In the genomic region with DNA sequence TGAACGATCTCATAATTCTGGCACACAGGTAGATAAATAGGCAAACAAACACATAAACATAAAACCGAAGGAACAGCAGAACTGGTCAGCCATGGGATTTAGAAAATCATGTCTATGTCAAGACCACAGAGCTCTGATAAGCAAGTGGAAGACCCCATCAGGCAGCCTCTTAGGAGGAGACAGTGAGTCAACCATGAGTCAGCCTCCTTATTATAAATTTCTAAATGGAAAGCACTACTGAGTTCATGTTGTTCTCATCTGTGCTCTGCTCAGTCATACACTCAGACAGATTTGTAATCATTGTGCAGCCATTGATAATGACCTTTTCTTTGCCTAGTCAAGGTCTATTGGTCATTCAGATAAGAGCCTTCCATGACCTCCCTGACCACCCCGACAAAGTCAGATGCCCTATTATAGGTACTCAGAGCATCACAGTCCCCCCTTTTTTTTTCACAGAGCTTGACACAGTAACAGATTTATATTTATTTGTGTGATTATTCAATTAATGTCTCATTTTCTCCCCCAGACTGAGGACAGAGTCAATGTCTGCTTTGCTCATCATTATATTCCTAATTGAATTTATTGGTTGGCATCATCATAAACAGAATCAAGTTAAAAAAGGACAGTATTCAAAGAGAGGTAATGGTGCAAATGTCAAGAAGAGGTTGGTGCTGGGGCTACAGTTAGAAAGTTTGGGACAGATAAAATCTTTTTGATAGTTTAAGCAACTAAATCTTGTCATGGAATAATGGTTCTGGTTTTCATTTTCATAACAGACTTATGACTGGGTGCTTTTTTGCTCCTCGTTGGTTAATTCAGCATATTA, we compare ENCODE assay signal across 19 cellular contexts.
A peak's percentile ranks its signal among the peaks of the same experiment; 100 is the strongest.
DNase-seq lines count a peak whose midpoint lies in the region; ATAC-seq, FAIRE-seq and TF ChIP-seq lines count a peak whose summit lies in the region.
"Had no signal": no experiment of that assay in that cellular context is flagged by ENCODE, and none has a peak within 500 bp of the region (broad histone marks: within the 10 kb centered on the region; RNA-seq: fewer than 3 reads in every experiment).

No MANE protein-coding gene starts in this region.

- H3K9me2 ChIP-seq in GM23248 (ENCODE audit: insufficient read depth) = no peaks in the 10 kb centered on the region

- no peaks in the 10 kb centered on the region for H3K27me3 Mint-ChIP-seq in stimulated activated memory B cell treated with anti-CD40 and anti-IgM and Interleukin-4, amounts not matched to agents 10 μg/mL and 1 μg/mL and 100 μg/mL, for 72 hours
- H3K27me3 Mint-ChIP-seq in activated naive CD8-positive, alpha-beta T cell treated with anti-CD3 and anti-CD28 coated beads, Interleukin-2, amount 50 U/mL, for 24 hours = no peaks in the 10 kb centered on the region
- H3K27me3 Mint-ChIP-seq: activated T-cell treated with anti-CD3 and anti-CD28 coated beads, Interleukin-2, amount 50 U/mL, for 24 hours had no signal

- H3K9me3 Mint-ChIP-seq in stimulated activated memory B cell treated with anti-CD40 and anti-IgM and Interleukin-4, amounts not matched to agents 10 μg/mL and 1 μg/mL and 100 μg/mL, for 72 hours = peaks cover 1% of the 10 kb centered on the region
- no peaks in the 10 kb centered on the region for H3K9me3 Mint-ChIP-seq in activated naive CD8-positive, alpha-beta T cell treated with anti-CD3 and anti-CD28 coated beads, Interleukin-2, amount 50 U/mL, for 24 hours

- no peak for TF ChIP-seq POLR2A in suprapubic skin (IDR thresholded peaks at IDR 0.05)

- no peaks in the 10 kb centered on the region for H4K20me1 ChIP-seq in GM23248 (ENCODE audit: insufficient read depth)

- peaks cover under 1% of the 10 kb centered on the region for H3K4me1 Mint-ChIP-seq in stimulated activated memory B cell treated with anti-CD40 and anti-IgM and Interleukin-4, amounts not matched to agents 10 μg/mL and 1 μg/mL and 100 μg/mL, for 72 hours
- H3K4me1 Mint-ChIP-seq in activated naive CD8-positive, alpha-beta T cell treated with anti-CD3 and anti-CD28 coated beads, Interleukin-2, amount 50 U/mL, for 24 hours = no peaks in the 10 kb centered on the region
- H3K4me1 Mint-ChIP-seq: activated naive CD8-positive, alpha-beta T cell treated with anti-CD3 and anti-CD28 coated beads for 36 hours had no signal

- peak; percentile 88 for ATAC-seq in SK-N-SH treated with all-trans-retinoic acid at 6 μM for 48 hours
- ATAC-seq in stimulated activated memory B cell treated with anti-CD40 and anti-IgM and Interleukin-4, amounts not matched to agents 10 μg/mL and 1 μg/mL and 100 μg/mL, for 72 hours = peak; percentile 20
- no peak for ATAC-seq in activated naive CD8-positive, alpha-beta T cell treated with anti-CD3 and anti-CD28 coated beads, Interleukin-2, amount 50 U/mL, for 24 hours
- ATAC-seq: K562 had no signal

- DNase-seq in GM23248 (peak; percentile 39), fibroblast of the aortic adventitia (ENCODE audit: low read depth) (peak; percentile 5), HTR-8/SVneo (ENCODE audit: insufficient read length, low spot score) (no peak), suprapubic skin (ENCODE audit: low spot score in 2 of 2) (no peak), NCI-H82 treated with DMSO at 0.1 percent for 48 hours (lab: John Stamatoyannopoulos, UW; ENCODE audit: unreplicated experiment) (no peak)
- no peak for DNase-seq in activated naive CD8-positive, alpha-beta T cell treated with anti-CD3 and anti-CD28 coated beads, Interleukin-2, amount 50 U/mL, for 24 hours
- DNase-seq: activated naive CD8-positive, alpha-beta T cell treated with anti-CD3 and anti-CD28 coated beads for 36 hours; activated T-cell treated with anti-CD3 and anti-CD28 coated beads, Interleukin-2, amount 50 U/mL, for 24 hours; NCI-H1092 treated with DMSO at 0.1 percent for 48 hours; occipital lobe; stimulated activated naive CD4-positive, alpha-beta T cell had no signal

- WGBS in GM23248 (ENCODE audit: low coverage in 1 of 2, low lambda C conversion rate in 2 of 2, missing lambda C conversion rate in 2 of 2), 2 experiments = 41 to 44% methylated on average over 4 of the region's 4 CpGs
- WGBS in suprapubic skin = 79% methylated on average over 4 of the region's 4 CpGs

- no peaks in the 10 kb centered on the region for H3K27me3 ChIP-seq in GM23248 (replicated peaks; ENCODE audit: insufficient read depth)
- H3K27me3 ChIP-seq in suprapubic skin = no peaks in the 10 kb centered on the region

- H3K27ac ChIP-seq in GM23248 = no peak overlapping the region
- no peak overlapping the region for H3K27ac ChIP-seq in suprapubic skin
- H3K27ac ChIP-seq: C4-2B, coronary artery, skin epidermis had no signal

- TF ChIP-seq EP300 in suprapubic skin (IDR thresholded peaks at IDR 0.05) = no peak

- FAIRE-seq in HTR-8/SVneo (lab: Jason Lieb, UNC) = no peak
- FAIRE-seq: GM12891, K562, TTC549 had no signal

- no peak overlapping the region for H2AFZ ChIP-seq in GM23248

- no peak overlapping the region for H3K9ac ChIP-seq in GM23248

- H3K36me3 ChIP-seq in GM23248 (ENCODE audit: low read depth) (no peaks in the 10 kb centered on the region), suprapubic skin (no peaks in the 10 kb centered on the region)

- H3K9me3 ChIP-seq in GM23248 (ENCODE audit: low read depth) (no peaks in the 10 kb centered on the region), suprapubic skin (no peaks in the 10 kb centered on the region)

- H3K36me3 Mint-ChIP-seq in stimulated activated memory B cell treated with anti-CD40 and anti-IgM and Interleukin-4, amounts not matched to agents 10 μg/mL and 1 μg/mL and 100 μg/mL, for 72 hours = no peaks in the 10 kb centered on the region
- no peaks in the 10 kb centered on the region for H3K36me3 Mint-ChIP-seq in activated naive CD8-positive, alpha-beta T cell treated with anti-CD3 and anti-CD28 coated beads, Interleukin-2, amount 50 U/mL, for 24 hours (ENCODE audit: low read depth)
- H3K36me3 Mint-ChIP-seq: activated naive CD8-positive, alpha-beta T cell treated with anti-CD3 and anti-CD28 coated beads for 36 hours had no signal

- H3K4me2 ChIP-seq in GM23248 (ENCODE audit: unreplicated experiment) = no peak overlapping the region

- no peaks in the 10 kb centered on the region for H3F3A ChIP-seq in GM23248 (ENCODE audit: insufficient read depth)

- H3K4me1 ChIP-seq in GM23248 (ENCODE audit: insufficient read depth) (no peaks in the 10 kb centered on the region), suprapubic skin (no peaks in the 10 kb centered on the region)

- no peak overlapping the region for H3K4me3 Mint-ChIP-seq in stimulated activated memory B cell treated with anti-CD40 and anti-IgM and Interleukin-4, amounts not matched to agents 10 μg/mL and 1 μg/mL and 100 μg/mL, for 72 hours
- H3K4me3 Mint-ChIP-seq in activated naive CD8-positive, alpha-beta T cell treated with anti-CD3 and anti-CD28 coated beads, Interleukin-2, amount 50 U/mL, for 24 hours = no peak overlapping the region
- H3K4me3 Mint-ChIP-seq: activated naive CD8-positive, alpha-beta T cell treated with anti-CD3 and anti-CD28 coated beads for 36 hours; activated T-cell treated with anti-CD3 and anti-CD28 coated beads, Interleukin-2, amount 50 U/mL, for 24 hours had no signal

- no peak overlapping the region for H3K4me3 ChIP-seq in GM23248
- no peak overlapping the region for H3K4me3 ChIP-seq in fibroblast of the aortic adventitia (ENCODE audit: low read depth, low read length)
- H3K4me3 ChIP-seq in suprapubic skin = no peak overlapping the region
- H3K4me3 ChIP-seq: coronary artery, K562, skin epidermis had no signal

- no peak overlapping the region for H3K27ac Mint-ChIP-seq in stimulated activated memory B cell treated with anti-CD40 and anti-IgM and Interleukin-4, amounts not matched to agents 10 μg/mL and 1 μg/mL and 100 μg/mL, for 72 hours
- no peak overlapping the region for H3K27ac Mint-ChIP-seq in activated naive CD8-positive, alpha-beta T cell treated with anti-CD3 and anti-CD28 coated beads, Interleukin-2, amount 50 U/mL, for 24 hours
- H3K27ac Mint-ChIP-seq: activated naive CD8-positive, alpha-beta T cell treated with anti-CD3 and anti-CD28 coated beads for 36 hours; activated T-cell treated with anti-CD3 and anti-CD28 coated beads, Interleukin-2, amount 50 U/mL, for 24 hours had no signal

- H3K79me2 ChIP-seq in GM23248 (ENCODE audit: insufficient read depth) = no peaks in the 10 kb centered on the region

- TF ChIP-seq CTCF in fibroblast of the aortic adventitia (IDR thresholded peaks at IDR 0.05; ENCODE audit: insufficient read depth, low read length) (no peak), suprapubic skin (IDR thresholded peaks at IDR 0.05) (no peak)

- in situ Hi-C loops in GM23248 (cut with MboI) = no loop called here

TF ChIP-seq in SK-N-SH treated with all-trans-retinoic acid at 6 μM for 48 hours, 23 proteins besides CTCF, POLR2A, EP300 and RAD21 (continues in another document):
- no peak; the same call in none of the 2 replicates for TF ChIP-seq ESRRG (CRISPR knock-in tag; IDR thresholded peaks at IDR 0.05)
- TF ChIP-seq GLIS3 (CRISPR knock-in tag; IDR thresholded peaks at IDR 0.05) = peak; percentile 51; the same call in 1 of the 2 replicates
- TF ChIP-seq, protein P1, sequence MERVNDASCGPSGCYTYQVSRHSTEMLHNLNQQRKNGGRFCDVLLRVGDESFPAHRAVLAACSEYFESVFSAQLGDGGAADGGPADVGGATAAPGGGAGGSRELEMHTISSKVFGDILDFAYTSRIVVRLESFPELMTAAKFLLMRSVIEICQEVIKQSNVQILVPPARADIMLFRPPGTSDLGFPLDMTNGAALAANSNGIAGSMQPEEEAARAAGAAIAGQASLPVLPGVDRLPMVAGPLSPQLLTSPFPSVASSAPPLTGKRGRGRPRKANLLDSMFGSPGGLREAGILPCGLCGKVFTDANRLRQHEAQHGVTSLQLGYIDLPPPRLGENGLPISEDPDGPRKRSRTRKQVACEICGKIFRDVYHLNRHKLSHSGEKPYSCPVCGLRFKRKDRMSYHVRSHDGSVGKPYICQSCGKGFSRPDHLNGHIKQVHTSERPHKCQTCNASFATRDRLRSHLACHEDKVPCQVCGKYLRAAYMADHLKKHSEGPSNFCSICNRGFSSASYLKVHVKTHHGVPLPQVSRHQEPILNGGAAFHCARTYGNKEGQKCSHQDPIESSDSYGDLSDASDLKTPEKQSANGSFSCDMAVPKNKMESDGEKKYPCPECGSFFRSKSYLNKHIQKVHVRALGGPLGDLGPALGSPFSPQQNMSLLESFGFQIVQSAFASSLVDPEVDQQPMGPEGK (CRISPR knock-in tag; IDR thresholded peaks at IDR 0.05; ENCODE audit: borderline replicate concordance) = peak; percentile 93
- peak; percentile 70 for TF ChIP-seq TOX (CRISPR knock-in tag; IDR thresholded peaks at IDR 0.05; ENCODE audit: borderline replicate concordance)
- TF ChIP-seq, protein P2, sequence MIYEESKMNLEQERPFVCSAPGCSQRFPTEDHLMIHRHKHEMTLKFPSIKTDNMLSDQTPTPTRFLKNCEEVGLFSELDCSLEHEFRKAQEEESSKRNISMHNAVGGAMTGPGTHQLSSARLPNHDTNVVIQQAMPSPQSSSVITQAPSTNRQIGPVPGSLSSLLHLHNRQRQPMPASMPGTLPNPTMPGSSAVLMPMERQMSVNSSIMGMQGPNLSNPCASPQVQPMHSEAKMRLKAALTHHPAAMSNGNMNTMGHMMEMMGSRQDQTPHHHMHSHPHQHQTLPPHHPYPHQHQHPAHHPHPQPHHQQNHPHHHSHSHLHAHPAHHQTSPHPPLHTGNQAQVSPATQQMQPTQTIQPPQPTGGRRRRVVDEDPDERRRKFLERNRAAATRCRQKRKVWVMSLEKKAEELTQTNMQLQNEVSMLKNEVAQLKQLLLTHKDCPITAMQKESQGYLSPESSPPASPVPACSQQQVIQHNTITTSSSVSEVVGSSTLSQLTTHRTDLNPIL (CRISPR knock-in tag; IDR thresholded peaks at IDR 0.05; ENCODE audit: low read depth) = peak; percentile 41

Comparison
In these comparisons a context has a peak if more than half of its experiments do, and no peak if none do; other contexts are left out.
1. DNase-seq: peak in GM23248 (single experiment) and fibroblast of the aortic adventitia (single experiment); none in HTR-8/SVneo (single experiment), activated naive CD8-positive, alpha-beta T cell treated with anti-CD3 and anti-CD28 coated beads, Interleukin-2, amount 50 U/mL, for 24 hours (single experiment), suprapubic skin (0 of 2) and NCI-H82 treated with DMSO at 0.1 percent for 48 hours (single experiment).